In the genomic region with DNA sequence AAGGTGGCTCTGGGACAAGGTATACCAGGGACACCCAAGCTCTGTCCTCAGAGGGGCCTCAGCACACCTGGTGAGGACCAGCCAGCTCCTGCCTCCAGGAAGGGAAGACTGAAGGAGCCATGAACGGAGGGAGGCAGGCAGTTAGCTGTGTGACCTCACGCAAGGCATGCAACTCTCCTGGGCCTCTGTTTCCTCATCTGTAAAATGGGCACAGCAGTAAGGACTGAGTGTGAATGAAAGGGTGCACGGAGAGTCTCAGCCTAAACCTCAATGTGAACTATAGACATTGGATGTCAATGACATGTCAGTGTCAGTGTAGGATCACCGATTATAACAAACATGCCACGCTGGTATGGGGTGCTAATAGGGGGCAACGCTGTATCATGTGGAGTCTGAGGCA, we compare ENCODE assay signal across 9 cellular contexts. TPM values are rescaled to one million over a fixed set of nuclear protein-coding genes. Genes with fewer than 3 reads are reported as not detected.
"Had no signal": no experiment of that assay in that cellular context is flagged by ENCODE, and none has a peak within 500 bp of the region (broad histone marks: within the 10 kb centered on the region; RNA-seq: fewer than 3 reads in every experiment).

No MANE protein-coding gene starts in this region.

- ATAC-seq: GM23338 had no signal

- DNase-seq: H9, HCEC 1CT, KBM-7 had no signal

- H3K4me3 Mint-ChIP-seq: GM23338, H9 had no signal

- H3K4me1 Mint-ChIP-seq: GM23338, H9 had no signal

- H3K27ac Mint-ChIP-seq: GM23338, H9 had no signal

- H2AFZ ChIP-seq: GM23338 had no signal

- H3K9me3 Mint-ChIP-seq: GM23338, H9 had no signal

- H3K4me3 ChIP-seq: GM23338 had no signal

- H3K4me2 ChIP-seq: GM23338, KMS-11 had no signal

- FAIRE-seq: H1, H54, HTR-8/SVneo had no signal

- H3K27ac ChIP-seq: KMS-11 had no signal

- H3K9ac ChIP-seq: KMS-11 had no signal

RNA-seq across cellular contexts. Expression of gene PGA5, which starts 18.4 kb away (rescaled TPM):
- total RNA-seq: HT-29 had no signal

RNA-seq across cellular contexts. Expression of gene VWCE, which starts 35.8 kb away (rescaled TPM):
- total RNA-seq: HT-29 had no signal

RNA-seq across cellular contexts. Expression of gene PGA4, which starts 37.2 kb away (rescaled TPM):
- total RNA-seq: GM23338, H1, H9, HT-29 had no signal

RNA-seq across cellular contexts. Expression of gene PGA3, which starts 56.0 kb away (rescaled TPM):
- total RNA-seq: GM23338, H1, H9, HT-29 had no signal
- polyA plus RNA-seq: H1 had no signal
